Comparison of ENCODE assay signal across 1 cellular context in genomic region chr16:88777801-88778415, GRCh38.
A peak's percentile ranks its signal among the peaks of the same experiment; 100 is the strongest.
TF ChIP-seq lines count a peak whose summit lies in the region.

No MANE protein-coding gene starts in this region.

TF ChIP-seq in K562, 482 proteins besides CTCF, POLR2A, EP300 and RAD21:
- TF ChIP-seq RBBP5 (IDR thresholded peaks at IDR 0.05; ENCODE audit: borderline replicate concordance, insufficient read depth, low read length, poor library complexity, severe bottlenecking) (peak; percentile 0), CUX1 (CRISPR knock-in tag; IDR thresholded peaks at IDR 0.05) (no peak), POLR2G (IDR thresholded peaks at IDR 0.05; ENCODE audit: low read depth, low read length) (peak; percentile 65), POLR2AphosphoS5 (IDR thresholded peaks at IDR 0.05; ENCODE audit: control insufficient read depth, insufficient read depth, low read depth, low read length) (no peak), REST (CRISPR knock-in tag; IDR thresholded peaks at IDR 0.05; ENCODE audit: low read depth) (no peak), CBFA2T3 (IDR thresholded peaks at IDR 0.05) (peak; percentile 20; the same call in 1 of the 2 replicates), CBFB (CRISPR knock-in tag; IDR thresholded peaks at IDR 0.05) (no peak), RBFOX2 (IDR thresholded peaks at IDR 0.05; ENCODE audit: low read depth, low read length) (peak; percentile 56), ZBTB1 (CRISPR knock-in tag; IDR thresholded peaks at IDR 0.05; ENCODE audit: borderline replicate concordance, low read depth) (no peak), ZBTB7A (IDR thresholded peaks at IDR 0.05; ENCODE audit: borderline replicate concordance, control insufficient read depth, low read depth, low read length) (peak; percentile 40; the same call in 1 of the 2 replicates)
